In genomic region chr10:42795701-42796100, GRCh38 we compare ENCODE assay signal across 13 cellular contexts. TPM values are rescaled to one million over a fixed set of nuclear protein-coding genes. Genes with fewer than 3 reads are reported as not detected.
DNase-seq lines count a peak whose midpoint lies in the region; ATAC-seq lines count a peak whose summit lies in the region.
"Had no signal": no experiment of that assay in that cellular context is flagged by ENCODE, and none has a peak within 500 bp of the region (broad histone marks: within the 10 kb centered on the region; RNA-seq: fewer than 3 reads in every experiment).

No MANE protein-coding gene starts in this region.

- DNase-seq in activated T-cell treated with anti-CD3 and anti-CD28 coated beads, Interleukin-2, amount 50 U/mL, for 24 hours, result no peak
- DNase-seq in activated T-cell treated with anti-CD3 and anti-CD28 coated beads, Interleukin-2, amount 50 U/mL, for 4 hours, result no peak
- peak; percentile 9 for DNase-seq in inferior parietal cortex (ENCODE audit: extremely low spot score)
- no peak for DNase-seq in stimulated activated effector memory CD8-positive, alpha-beta T cell treated with anti-CD3 and anti-CD28 coated beads, Interleukin-12 subunit alpha, Interleukin-12 subunit beta, amount 100 ng/mL, for 72 hours (ENCODE audit: low spot score in 2 of 2)
- DNase-seq in NCI-H1694 (lab: John Stamatoyannopoulos, UW), result no peak
- DNase-seq in NCI-H510A (lab: John Stamatoyannopoulos, UW), result no peak
- DNase-seq: CD8-positive, alpha-beta memory T cell; DMS53; GF-D8; H7; IMR-90 had no signal

- no peak overlapping the region for H3K4me3 Mint-ChIP-seq in activated T-cell treated with anti-CD3 and anti-CD28 coated beads, Interleukin-2, amount 50 U/mL, for 24 hours
- H3K4me3 Mint-ChIP-seq in activated T-cell treated with anti-CD3 and anti-CD28 coated beads, Interleukin-2, amount 50 U/mL, for 4 hours, result no peak overlapping the region
- no peak overlapping the region for H3K4me3 Mint-ChIP-seq in stimulated activated effector memory CD8-positive, alpha-beta T cell treated with anti-CD3 and anti-CD28 coated beads, Interleukin-12 subunit alpha, Interleukin-12 subunit beta, amount 100 ng/mL, for 72 hours
- H3K4me3 Mint-ChIP-seq: CD8-positive, alpha-beta memory T cell; GM23338 had no signal

- H3K27ac Mint-ChIP-seq in activated T-cell treated with anti-CD3 and anti-CD28 coated beads, Interleukin-2, amount 50 U/mL, for 24 hours, result peak overlapping the region; percentile 40
- peak overlapping the region; percentile 43 for H3K27ac Mint-ChIP-seq in stimulated activated effector memory CD8-positive, alpha-beta T cell treated with anti-CD3 and anti-CD28 coated beads, Interleukin-12 subunit alpha, Interleukin-12 subunit beta, amount 100 ng/mL, for 72 hours
- H3K27ac Mint-ChIP-seq: CD8-positive, alpha-beta memory T cell; GM23338 had no signal

- no peak for ATAC-seq in activated T-cell treated with anti-CD3 and anti-CD28 coated beads, Interleukin-2, amount 50 U/mL, for 4 hours
- no peak for ATAC-seq in stimulated activated effector memory CD8-positive, alpha-beta T cell treated with anti-CD3 and anti-CD28 coated beads, Interleukin-12 subunit alpha, Interleukin-12 subunit beta, amount 100 ng/mL, for 72 hours
- no peak for ATAC-seq in GM19023 (IDR thresholded peaks at IDR 0.05; ENCODE audit: unreplicated experiment)
- ATAC-seq: GM23338 had no signal

- peaks cover 25% of the 10 kb centered on the region for H3K4me1 Mint-ChIP-seq in activated T-cell treated with anti-CD3 and anti-CD28 coated beads, Interleukin-2, amount 50 U/mL, for 24 hours (ENCODE audit: low read depth)
- H3K4me1 Mint-ChIP-seq in activated T-cell treated with anti-CD3 and anti-CD28 coated beads, Interleukin-2, amount 50 U/mL, for 4 hours (ENCODE audit: low read depth), result peaks cover 9% of the 10 kb centered on the region
- peaks cover 18% of the 10 kb centered on the region for H3K4me1 Mint-ChIP-seq in stimulated activated effector memory CD8-positive, alpha-beta T cell treated with anti-CD3 and anti-CD28 coated beads, Interleukin-12 subunit alpha, Interleukin-12 subunit beta, amount 100 ng/mL, for 72 hours
- H3K4me1 Mint-ChIP-seq: GM23338 had no signal

- H3K9me3 Mint-ChIP-seq in activated T-cell treated with anti-CD3 and anti-CD28 coated beads, Interleukin-2, amount 50 U/mL, for 24 hours, result no peaks in the 10 kb centered on the region
- no peaks in the 10 kb centered on the region for H3K9me3 Mint-ChIP-seq in activated T-cell treated with anti-CD3 and anti-CD28 coated beads, Interleukin-2, amount 50 U/mL, for 4 hours
- no peaks in the 10 kb centered on the region for H3K9me3 Mint-ChIP-seq in stimulated activated effector memory CD8-positive, alpha-beta T cell treated with anti-CD3 and anti-CD28 coated beads, Interleukin-12 subunit alpha, Interleukin-12 subunit beta, amount 100 ng/mL, for 72 hours
- H3K9me3 Mint-ChIP-seq: CD8-positive, alpha-beta memory T cell; GM23338 had no signal

- H3K27me3 Mint-ChIP-seq in activated T-cell treated with anti-CD3 and anti-CD28 coated beads, Interleukin-2, amount 50 U/mL, for 24 hours, result no peaks in the 10 kb centered on the region
- H3K27me3 Mint-ChIP-seq in activated T-cell treated with anti-CD3 and anti-CD28 coated beads, Interleukin-2, amount 50 U/mL, for 4 hours (ENCODE audit: low read depth), result no peaks in the 10 kb centered on the region
- H3K27me3 Mint-ChIP-seq: CD8-positive, alpha-beta memory T cell had no signal

- peaks cover 99% of the 10 kb centered on the region for H3K36me3 Mint-ChIP-seq in activated T-cell treated with anti-CD3 and anti-CD28 coated beads, Interleukin-2, amount 50 U/mL, for 24 hours (ENCODE audit: low read depth)
- H3K36me3 Mint-ChIP-seq in activated T-cell treated with anti-CD3 and anti-CD28 coated beads, Interleukin-2, amount 50 U/mL, for 4 hours (ENCODE audit: insufficient read depth), result peaks cover 81% of the 10 kb centered on the region
- peaks cover 100% of the 10 kb centered on the region for H3K36me3 Mint-ChIP-seq in stimulated activated effector memory CD8-positive, alpha-beta T cell treated with anti-CD3 and anti-CD28 coated beads, Interleukin-12 subunit alpha, Interleukin-12 subunit beta, amount 100 ng/mL, for 72 hours

RNA-seq across cellular contexts. Expression of gene BMS1, which starts 13.1 kb away (rescaled TPM):
- total RNA-seq in activated T-cell treated with anti-CD3 and anti-CD28 coated beads, Interleukin-2, amount 50 U/mL, for 4 hours, result 10 to 100 TPM; 57.3 to 64.4 (median 58.6) TPM
